Comparison of ENCODE assay signal across 13 cellular contexts in genomic region chr7:142939226-142939910, GRCh38. TPM values are rescaled to one million over a fixed set of nuclear protein-coding genes. Genes with fewer than 3 reads are reported as not detected.
DNase-seq lines count a peak whose midpoint lies in the region; FAIRE-seq and TF ChIP-seq lines count a peak whose summit lies in the region.
"Had no signal": no experiment of that assay in that cellular context is flagged by ENCODE, and none has a peak within 500 bp of the region (broad histone marks: within the 10 kb centered on the region; RNA-seq: fewer than 3 reads in every experiment).

Gene LLCFC1 (plus strand): TSS chr7:142939484. CDS start chr7:142939622, 138 bp downstream.

- H3K4me1 Mint-ChIP-seq in progenitor cell of endocrine pancreas (ENCODE audit: low read depth): peaks cover 6% of the 10 kb centered on the region
- no peaks in the 10 kb centered on the region for H3K4me1 Mint-ChIP-seq in activated T-helper 2 cell treated with anti-CD3 and anti-CD28 coated beads, Interferon-gamma antibody, Interleukin-2, Interleukin-4, amounts not matched to agents 10 μg/mL and 5 μg/mL and 100 μg/mL, durations not matched to agents 14 hours and 24 hours and 36 hours (ENCODE audit: low read depth)
- H3K4me1 Mint-ChIP-seq in immature natural killer cell: no peaks in the 10 kb centered on the region

- no peaks in the 10 kb centered on the region for H3K36me3 Mint-ChIP-seq in progenitor cell of endocrine pancreas (ENCODE audit: insufficient read depth)
- no peaks in the 10 kb centered on the region for H3K36me3 Mint-ChIP-seq in activated T-helper 2 cell treated with anti-CD3 and anti-CD28 coated beads, Interferon-gamma antibody, Interleukin-2, Interleukin-4, amounts not matched to agents 10 μg/mL and 5 μg/mL and 100 μg/mL, durations not matched to agents 14 hours and 24 hours and 36 hours (ENCODE audit: low read depth)
- H3K36me3 Mint-ChIP-seq in immature natural killer cell: no peaks in the 10 kb centered on the region

- peak; percentile 18 for DNase-seq in SIG-M5 treated with dmso at 0.1 percent for 504 hours (lab: John Stamatoyannopoulos, UW; ENCODE audit: unreplicated experiment)
- DNase-seq in SIG-M5 (lab: John Stamatoyannopoulos, UW): no peak
- DNase-seq in HuH-7 (ENCODE audit: low spot score): peak; percentile 56
- peak; percentile 12 for DNase-seq in bronchial epithelial cell (ENCODE audit: low read depth)
- no peak for DNase-seq in progenitor cell of endocrine pancreas (ENCODE audit: low spot score, unreplicated experiment)
- no peak for DNase-seq in activated T-helper 2 cell treated with anti-CD3 and anti-CD28 coated beads, Interferon-gamma antibody, Interleukin-2, Interleukin-4, amounts not matched to agents 10 μg/mL and 5 μg/mL and 100 μg/mL, durations not matched to agents 14 hours and 24 hours and 36 hours (ENCODE audit: low spot score)
- DNase-seq in NCI-H446 treated with DMSO at 0.1 percent for 48 hours (lab: John Stamatoyannopoulos, UW): no peak
- DNase-seq in immature natural killer cell: no peak
- DNase-seq: activated naive CD4-positive, alpha-beta T cell treated with anti-CD3 and anti-CD28 coated beads, Interleukin-2, amount 50 U/mL, for 16 hours; NCI-H1417 treated with DMSO at 0.1 percent for 48 hours; transverse colon had no signal

- no peaks in the 10 kb centered on the region for H3K9me3 Mint-ChIP-seq in progenitor cell of endocrine pancreas (ENCODE audit: low read depth)
- no peaks in the 10 kb centered on the region for H3K9me3 Mint-ChIP-seq in activated T-helper 2 cell treated with anti-CD3 and anti-CD28 coated beads, Interferon-gamma antibody, Interleukin-2, Interleukin-4, amounts not matched to agents 10 μg/mL and 5 μg/mL and 100 μg/mL, durations not matched to agents 14 hours and 24 hours and 36 hours
- H3K9me3 Mint-ChIP-seq in immature natural killer cell: no peaks in the 10 kb centered on the region
- H3K9me3 Mint-ChIP-seq: T-helper 1 cell treated with Interleukin-12 subunit alpha and Interleukin-12 subunit beta and Interleukin-4 antibody, amounts not matched to agents 30 μg/mL and 1 μg/mL, for 36 hours had no signal

- TF ChIP-seq CTCF in bronchial epithelial cell (IDR thresholded peaks at IDR 0.05; ENCODE audit: insufficient read depth, low read length, severe bottlenecking) (peak; percentile 45), progenitor cell of endocrine pancreas (IDR thresholded peaks at IDR 0.05; ENCODE audit: unreplicated experiment) (peak; percentile 52)

- H3K4me3 Mint-ChIP-seq in progenitor cell of endocrine pancreas (ENCODE audit: low read depth) (no peak within 1 kb of the TSS), immature natural killer cell (no peak within 1 kb of the TSS)
- H3K4me3 Mint-ChIP-seq in activated T-helper 2 cell treated with anti-CD3 and anti-CD28 coated beads, Interferon-gamma antibody, Interleukin-2, Interleukin-4, amounts not matched to agents 10 μg/mL and 5 μg/mL and 100 μg/mL, durations not matched to agents 14 hours and 24 hours and 36 hours (ENCODE audit: low read depth): no peak within 1 kb of the TSS
- H3K4me3 Mint-ChIP-seq: T-helper 1 cell treated with Interleukin-12 subunit alpha and Interleukin-12 subunit beta and Interleukin-4 antibody, amounts not matched to agents 30 μg/mL and 1 μg/mL, for 36 hours had no signal

- H3K27me3 Mint-ChIP-seq in progenitor cell of endocrine pancreas (peaks cover 23% of the 10 kb centered on the region), immature natural killer cell (ENCODE audit: low read depth in 3 of 3) (peaks cover 0 to 4% (median 1%) of the 10 kb centered on the region in 3 donors)
- no peaks in the 10 kb centered on the region for H3K27me3 Mint-ChIP-seq in activated T-helper 2 cell treated with anti-CD3 and anti-CD28 coated beads, Interferon-gamma antibody, Interleukin-2, Interleukin-4, amounts not matched to agents 10 μg/mL and 5 μg/mL and 100 μg/mL, durations not matched to agents 14 hours and 24 hours and 36 hours (ENCODE audit: low read depth)

- H3K27ac Mint-ChIP-seq in progenitor cell of endocrine pancreas: no peak within 1 kb of the TSS
- H3K27ac Mint-ChIP-seq in activated T-helper 2 cell treated with anti-CD3 and anti-CD28 coated beads, Interferon-gamma antibody, Interleukin-2, Interleukin-4, amounts not matched to agents 10 μg/mL and 5 μg/mL and 100 μg/mL, durations not matched to agents 14 hours and 24 hours and 36 hours: no peak within 1 kb of the TSS
- H3K27ac Mint-ChIP-seq in immature natural killer cell: no peak within 1 kb of the TSS
- H3K27ac Mint-ChIP-seq: T-helper 1 cell treated with Interleukin-12 subunit alpha and Interleukin-12 subunit beta and Interleukin-4 antibody, amounts not matched to agents 30 μg/mL and 1 μg/mL, for 36 hours had no signal

- no peak for FAIRE-seq in bronchial epithelial cell (lab: Jason Lieb, UNC)

- H3K27me3 ChIP-seq in bronchial epithelial cell (ENCODE audit: control insufficient read depth, insufficient read depth, low read length): no peaks in the 10 kb centered on the region
- H3K27me3 ChIP-seq: transverse colon had no signal

- intact Hi-C loops in activated T-helper 2 cell treated with anti-CD3 and anti-CD28 coated beads, Interferon-gamma antibody, Interleukin-2, Interleukin-4, amounts not matched to agents 10 μg/mL and 5 μg/mL and 100 μg/mL, durations not matched to agents 14 hours and 24 hours and 36 hours (cut with micrococcal nuclease): no loop called here

- no peak within 1 kb of the TSS for H3K4me3 ChIP-seq in bronchial epithelial cell (ENCODE audit: low read depth, low read length)
- H3K4me3 ChIP-seq: transverse colon had no signal

- no peaks in the 10 kb centered on the region for H3K36me3 ChIP-seq in bronchial epithelial cell (ENCODE audit: control insufficient read depth, insufficient read depth, low read length)
- H3K36me3 ChIP-seq: transverse colon had no signal

RNA-seq across cellular contexts. Expression of gene LLCFC1, which starts in this region (rescaled TPM):
- not detected in 2 replicates for total RNA-seq in bronchial epithelial cell
- total RNA-seq in progenitor cell of endocrine pancreas: not detected in 2 replicates
- total RNA-seq in activated T-helper 2 cell treated with anti-CD3 and anti-CD28 coated beads, Interferon-gamma antibody, Interleukin-2, Interleukin-4, amounts not matched to agents 10 μg/mL and 5 μg/mL and 100 μg/mL, durations not matched to agents 14 hours and 24 hours and 36 hours: not detected in 2 replicates
- polyA plus RNA-seq in immature natural killer cell: not detected
- total RNA-seq: transverse colon had no signal
- polyA plus RNA-seq: esophagus had no signal

Comparison
In these comparisons a context has a peak if more than half of its experiments do, and no peak if none do; other contexts are left out.
1. DNase-seq: peak in SIG-M5 treated with dmso at 0.1 percent for 504 hours (single experiment) and HuH-7 (single experiment); none in SIG-M5 (single experiment), progenitor cell of endocrine pancreas (single experiment), activated T-helper 2 cell treated with anti-CD3 and anti-CD28 coated beads, Interferon-gamma antibody, Interleukin-2, Interleukin-4, amounts not matched to agents 10 μg/mL and 5 μg/mL and 100 μg/mL, durations not matched to agents 14 hours and 24 hours and 36 hours (single experiment), NCI-H446 treated with DMSO at 0.1 percent for 48 hours (single experiment) and immature natural killer cell (0 of 3).
2. Peak in DNase-seq in bronchial epithelial cell; RNA of the gene not detected or under 1 TPM.